Comparison of ENCODE assay signal across 8 cellular contexts in the genomic region with DNA sequence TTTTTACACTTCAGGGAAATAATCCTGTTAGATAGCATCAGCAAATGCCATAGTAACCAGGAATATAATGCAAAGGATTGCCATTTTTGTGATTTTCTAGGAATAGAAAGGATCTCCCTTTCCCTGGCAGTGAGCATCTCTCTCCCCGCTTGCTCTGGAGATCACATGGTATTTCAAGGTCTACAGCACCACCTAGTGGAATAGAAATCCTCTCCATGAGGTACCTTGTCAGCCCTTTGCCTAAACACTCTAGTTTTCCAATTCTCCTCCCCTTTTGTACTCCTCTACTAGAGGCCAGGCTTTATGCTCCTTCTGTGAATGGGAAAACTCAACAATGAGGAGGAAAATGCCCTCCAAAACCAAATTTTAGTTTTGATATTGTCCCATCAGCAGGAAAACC.
DNase-seq lines count a peak whose midpoint lies in the region; ATAC-seq, FAIRE-seq and TF ChIP-seq lines count a peak whose summit lies in the region.

No MANE protein-coding gene starts in this region.

- no peak overlapping the region for H4K91ac ChIP-seq in H9 (ENCODE audit: insufficient read length, low read depth, low read length)

- H3K36me3 Mint-ChIP-seq in H9 (ENCODE audit: insufficient read depth in 1 of 3, low read depth in 3 of 3) (peaks cover 77 to 89% (median 89%) of the 10 kb centered on the region in 3 experiments), immature natural killer cell (peaks cover 77 to 82% (median 82%) of the 10 kb centered on the region in 3 donors), mesothelial cell of epicardium (peaks cover 88% of the 10 kb centered on the region)

- H3K9me3 ChIP-seq in H9 (ENCODE audit: control insufficient read depth, low read depth, low read length), result peaks cover 49% of the 10 kb centered on the region

- H3K79me1 ChIP-seq in H9 (ENCODE audit: insufficient read depth, low read depth, low read length, poor library complexity, severe bottlenecking), result no peaks in the 10 kb centered on the region

- no peak for ATAC-seq in left lobe of liver
- no peak for ATAC-seq in GM21381 (IDR thresholded peaks at IDR 0.05; ENCODE audit: unreplicated experiment)

- H2BK120ac ChIP-seq in H9 (ENCODE audit: low read depth, low read length, poor library complexity, severe bottlenecking), result no peak overlapping the region

- H4K8ac ChIP-seq in H9 (replicated peaks; ENCODE audit: insufficient read length, low read depth, low read length), result no peak overlapping the region

- no peak overlapping the region for H3K18ac ChIP-seq in H9 (ENCODE audit: insufficient read length, low read depth, low read length)

- TF ChIP-seq CTCF in H9 (conservative IDR thresholded peaks at IDR 0.05), result peak; percentile 74
- TF ChIP-seq CTCF in mesothelial cell of epicardium (IDR thresholded peaks at IDR 0.05; ENCODE audit: unreplicated experiment), result no peak

- no peaks in the 10 kb centered on the region for H3K4me1 ChIP-seq in H9 (ENCODE audit: insufficient read depth, low read length)

- H2AFZ ChIP-seq in H9 (ENCODE audit: low read length), result no peak overlapping the region

- H2BK5ac ChIP-seq in H9 (ENCODE audit: insufficient read length, low read length), result no peak overlapping the region

- no peaks in the 10 kb centered on the region for H3K23me2 ChIP-seq in H9 (ENCODE audit: insufficient read length, low read depth, low read length, poor library complexity, severe bottlenecking)

- FAIRE-seq in TTC549 (lab: Jason Lieb, UNC), result peak; percentile 45

- no peak overlapping the region for H3K27ac ChIP-seq in H9 (ENCODE audit: insufficient read length, low read depth, low read length)

- H3K4me2 ChIP-seq in H9 (ENCODE audit: insufficient read depth, insufficient read length, low read length), result no peak overlapping the region

- no peak overlapping the region for H3K23ac ChIP-seq in H9 (ENCODE audit: insufficient read length, low read depth, low read length)

- no peak overlapping the region for H3K4ac ChIP-seq in H9 (ENCODE audit: low read depth, low read length)

- no peak overlapping the region for H3K14ac ChIP-seq in H9 (ENCODE audit: insufficient read depth, low read length)

- H3K4me1 Mint-ChIP-seq in H9, result no peaks in the 10 kb centered on the region
- no peaks in the 10 kb centered on the region for H3K4me1 Mint-ChIP-seq in immature natural killer cell
- H3K4me1 Mint-ChIP-seq in mesothelial cell of epicardium, result no peaks in the 10 kb centered on the region

- H3K27ac Mint-ChIP-seq in H9 (no peak overlapping the region), immature natural killer cell (no peak overlapping the region), mesothelial cell of epicardium (no peak overlapping the region)

- no peak overlapping the region for H2BK12ac ChIP-seq in H9 (ENCODE audit: insufficient read length, low read depth, low read length)

- no peak overlapping the region for H2BK15ac ChIP-seq in H9 (ENCODE audit: low read depth, low read length)

- no peaks in the 10 kb centered on the region for H3K79me2 ChIP-seq in H9 (ENCODE audit: insufficient read depth, low read length)

- no peaks in the 10 kb centered on the region for H4K20me1 ChIP-seq in H9 (ENCODE audit: control insufficient read depth, insufficient read depth, insufficient read length)

- H3K4me3 Mint-ChIP-seq in H9, result no peak overlapping the region
- H3K4me3 Mint-ChIP-seq in immature natural killer cell, result no peak overlapping the region
- H3K4me3 Mint-ChIP-seq in mesothelial cell of epicardium, result no peak overlapping the region

- no peak overlapping the region for H3K9ac ChIP-seq in H9 (ENCODE audit: extremely low read depth, insufficient read length, low read length)

- peaks cover 66 to 79% of the 10 kb centered on the region in 2 experiments for H3K9me3 Mint-ChIP-seq in H9
- peaks cover 53 to 74% (median 65%) of the 10 kb centered on the region in 6 donors for H3K9me3 Mint-ChIP-seq in immature natural killer cell
- peaks cover 82% of the 10 kb centered on the region for H3K9me3 Mint-ChIP-seq in mesothelial cell of epicardium

- no peak overlapping the region for H4K5ac ChIP-seq in H9 (ENCODE audit: insufficient read length, low read depth, low read length)

- peak; percentile 64 for DNase-seq in DMS53 treated with DMSO at 0.1 percent for 48 hours (lab: John Stamatoyannopoulos, UW; ENCODE audit: unreplicated experiment)
- no peak for DNase-seq in H9
- DNase-seq in immature natural killer cell, result peak; percentile 7 to 19 (median 15)
- no peak for DNase-seq in stimulated activated CD4-positive, alpha-beta T cell treated with anti-CD3 and anti-CD28 coated beads, Interleukin-1b, Interleukin-23, amount 100 ng/mL, for 48 hours
- no peak for DNase-seq in mesothelial cell of epicardium (ENCODE audit: low spot score in 2 of 2, unreplicated experiment in 2 of 2)
- DNase-seq in left lobe of liver (ENCODE audit: low spot score), result no peak

- H3K56ac ChIP-seq in H9 (ENCODE audit: insufficient read length, low read depth, low read length), result no peak overlapping the region

- no peaks in the 10 kb centered on the region for H3K27me3 Mint-ChIP-seq in H9 (ENCODE audit: low read depth)
- H3K27me3 Mint-ChIP-seq in immature natural killer cell (ENCODE audit: low read depth in 3 of 3), result peaks cover 0 to 3% (median 0%) of the 10 kb centered on the region in 3 donors
- H3K27me3 Mint-ChIP-seq in mesothelial cell of epicardium (ENCODE audit: low read depth), result no peaks in the 10 kb centered on the region

- H2BK20ac ChIP-seq in H9 (ENCODE audit: low read depth, low read length, poor library complexity, severe bottlenecking), result no peak overlapping the region

- H3T11ph ChIP-seq in H9 (ENCODE audit: low read length), result no peak overlapping the region

- H3K27me3 ChIP-seq in H9 (ENCODE audit: insufficient read depth, low read length), result no peaks in the 10 kb centered on the region

- WGBS in H9 (ENCODE audit: extremely low coverage, insufficient read length, low lambda C conversion rate), result no CpG with 5 or more reads among the region's 1 CpG

- H2AK5ac ChIP-seq in H9 (ENCODE audit: insufficient read length, low read length), result no peak overlapping the region

Comparison
In these comparisons a context has a peak if more than half of its experiments do, and no peak if none do; other contexts are left out.
1. DNase-seq: peak in DMS53 treated with DMSO at 0.1 percent for 48 hours (single experiment) and immature natural killer cell (3 of 3); none in H9 (single experiment), stimulated activated CD4-positive, alpha-beta T cell treated with anti-CD3 and anti-CD28 coated beads, Interleukin-1b, Interleukin-23, amount 100 ng/mL, for 48 hours (single experiment), mesothelial cell of epicardium (0 of 2) and left lobe of liver (single experiment).